In genomic region chr5:58127486-58128220, GRCh38 we compare ENCODE assay signal across 15 cellular contexts.
DNase-seq lines count a peak whose midpoint lies in the region; ATAC-seq, FAIRE-seq and TF ChIP-seq lines count a peak whose summit lies in the region.
"Had no signal": no experiment of that assay in that cellular context is flagged by ENCODE, and none has a peak within 500 bp of the region (broad histone marks: within the 10 kb centered on the region; RNA-seq: fewer than 3 reads in every experiment).

No MANE protein-coding gene starts in this region.

- no peak overlapping the region for H2BK120ac ChIP-seq in trophoblast cell (ENCODE audit: insufficient read depth, low read length, poor library complexity)

- H4K91ac ChIP-seq in trophoblast cell (ENCODE audit: low read depth, low read length) = no peak overlapping the region

- in situ Hi-C loops in GM23248 (cut with MboI) = no loop called here

- H2BK12ac ChIP-seq in trophoblast cell (ENCODE audit: low read length) = no peak overlapping the region

- peak; percentile 16 to 69 for ATAC-seq in left cardiac atrium
- ATAC-seq: activated naive CD4-positive, alpha-beta T cell treated with anti-CD3 and anti-CD28 coated beads, Interleukin-2, amount 50 U/mL, for 72 hours had no signal

- H3K9me2 ChIP-seq in GM23248 (ENCODE audit: insufficient read depth) = no peaks in the 10 kb centered on the region

- H3K4me3 Mint-ChIP-seq in astrocyte (ENCODE audit: unreplicated experiment) = no peak overlapping the region
- H3K4me3 Mint-ChIP-seq in osteocyte (ENCODE audit: unreplicated experiment) = no peak overlapping the region

- H3K27ac ChIP-seq in astrocyte (ENCODE audit: low read depth, low read length) (no peak overlapping the region), trophoblast cell (ENCODE audit: low read depth, low read length) (no peak overlapping the region), substantia nigra (ENCODE audit: low read depth, low read length, poor library complexity, severe bottlenecking) (no peak overlapping the region), GM23248 (no peak overlapping the region)
- H3K27ac ChIP-seq: colonic mucosa, esophagus muscularis mucosa had no signal

- H3K27ac Mint-ChIP-seq in astrocyte (ENCODE audit: unreplicated experiment) (no peak overlapping the region), osteocyte (ENCODE audit: unreplicated experiment) (peak overlapping the region; percentile 74)
- H3K27ac Mint-ChIP-seq: activated naive CD4-positive, alpha-beta T cell treated with anti-CD3 and anti-CD28 coated beads, Interleukin-2, amount 50 U/mL, for 72 hours had no signal

- no peak overlapping the region for H3K18ac ChIP-seq in trophoblast cell (ENCODE audit: low read length)

- no peaks in the 10 kb centered on the region for H3K27me3 Mint-ChIP-seq in astrocyte (ENCODE audit: low read depth, unreplicated experiment)
- H3K27me3 Mint-ChIP-seq in osteocyte (ENCODE audit: unreplicated experiment) = no peaks in the 10 kb centered on the region

- peak overlapping the region; percentile 39 for H2AFZ ChIP-seq in astrocyte (ENCODE audit: low read depth, low read length)
- no peak overlapping the region for H2AFZ ChIP-seq in trophoblast cell (ENCODE audit: insufficient read depth, low read length, poor library complexity)
- no peak overlapping the region for H2AFZ ChIP-seq in GM23248

- H3K4me3 ChIP-seq in astrocyte (ENCODE audit: insufficient read depth, low read depth, low read length) (no peak overlapping the region), trophoblast cell (ENCODE audit: low read depth, low read length) (no peak overlapping the region), GM23248 (no peak overlapping the region)
- H3K4me3 ChIP-seq: colonic mucosa, esophagus muscularis mucosa had no signal

- H3K9me3 ChIP-seq in astrocyte (ENCODE audit: insufficient read depth, low read depth, low read length) = no peaks in the 10 kb centered on the region
- H3K9me3 ChIP-seq in trophoblast cell (ENCODE audit: insufficient read depth, low read depth, low read length) = no peaks in the 10 kb centered on the region
- no peaks in the 10 kb centered on the region for H3K9me3 ChIP-seq in GM23248 (ENCODE audit: low read depth)
- H3K9me3 ChIP-seq: colonic mucosa, esophagus muscularis mucosa had no signal

- no peak overlapping the region for H4K8ac ChIP-seq in trophoblast cell (ENCODE audit: low read depth, low read length)

- DNase-seq in DMS53 (lab: John Stamatoyannopoulos, UW) (peak; percentile 86), astrocyte (ENCODE audit: low read depth) (no peak), left cardiac atrium (no peak), osteocyte (ENCODE audit: extremely low spot score, unreplicated experiment) (no peak), trophoblast cell (no peak), AG08396 (ENCODE audit: low spot score) (no peak), substantia nigra (lab: John Stamatoyannopoulos, UW) (no peak), GM23248 (no peak)
- DNase-seq: activated CD4-positive, alpha-beta T cell treated with anti-CD3 and anti-CD28 coated beads for 4 hours; colonic mucosa; hypothalamus; mesendoderm; NCI-H2029 treated with DMSO at 0.1 percent for 48 hours had no signal

- H3K4me2 ChIP-seq in astrocyte (ENCODE audit: low read length) (no peak overlapping the region), trophoblast cell (ENCODE audit: low read length) (no peak overlapping the region), GM23248 (ENCODE audit: unreplicated experiment) (no peak overlapping the region)

- no CpG with 5 or more reads among the region's 11 CpGs for WGBS in trophoblast cell (ENCODE audit: extremely low coverage, insufficient coverage, insufficient read length)
- 85% methylated on average over 11 of the region's 11 CpGs for WGBS in GM23248 (ENCODE audit: low coverage in 1 of 2, low lambda C conversion rate in 2 of 2, missing lambda C conversion rate in 2 of 2), 2 experiments

- H3K9ac ChIP-seq in astrocyte (ENCODE audit: low read length) = no peak overlapping the region
- no peak overlapping the region for H3K9ac ChIP-seq in trophoblast cell (ENCODE audit: low read length)
- no peak overlapping the region for H3K9ac ChIP-seq in GM23248

- H4K20me1 ChIP-seq in astrocyte (ENCODE audit: insufficient read depth, low read length) (no peaks in the 10 kb centered on the region), GM23248 (ENCODE audit: insufficient read depth) (no peaks in the 10 kb centered on the region)

- intact Hi-C loops in left cardiac atrium (cut with DNase I) = no loop called here

- no peaks in the 10 kb centered on the region for H3K79me2 ChIP-seq in astrocyte (ENCODE audit: insufficient read depth, low read length)
- no peaks in the 10 kb centered on the region for H3K79me2 ChIP-seq in trophoblast cell (ENCODE audit: control insufficient read depth, insufficient read depth, low read length, poor library complexity)
- no peaks in the 10 kb centered on the region for H3K79me2 ChIP-seq in GM23248 (ENCODE audit: insufficient read depth)

- H2BK5ac ChIP-seq in trophoblast cell (ENCODE audit: low read depth, low read length, poor library complexity) = no peak overlapping the region

- H3K4me1 ChIP-seq in astrocyte (ENCODE audit: insufficient read depth, low read length) (no peaks in the 10 kb centered on the region), trophoblast cell (ENCODE audit: control insufficient read depth in 1 of 2, insufficient read depth in 2 of 2, low read length in 2 of 2) (no peaks in the 10 kb centered on the region), GM23248 (ENCODE audit: insufficient read depth) (no peaks in the 10 kb centered on the region)
- H3K4me1 ChIP-seq: colonic mucosa had no signal

- no peak overlapping the region for H2AK5ac ChIP-seq in trophoblast cell (ENCODE audit: low read length)

- H3K4me1 Mint-ChIP-seq in astrocyte (ENCODE audit: low read depth, unreplicated experiment) (no peaks in the 10 kb centered on the region), osteocyte (ENCODE audit: unreplicated experiment) (peaks cover 26% of the 10 kb centered on the region)

- no peaks in the 10 kb centered on the region for H3F3A ChIP-seq in GM23248 (ENCODE audit: insufficient read depth)

- no peak overlapping the region for H3K4ac ChIP-seq in trophoblast cell (ENCODE audit: low read depth, low read length)

- H3K14ac ChIP-seq in trophoblast cell (ENCODE audit: low read length) = no peak overlapping the region

- H3K9me3 Mint-ChIP-seq in astrocyte (ENCODE audit: unreplicated experiment) (no peaks in the 10 kb centered on the region), osteocyte (ENCODE audit: unreplicated experiment) (no peaks in the 10 kb centered on the region)
- H3K9me3 Mint-ChIP-seq: activated naive CD4-positive, alpha-beta T cell treated with anti-CD3 and anti-CD28 coated beads, Interleukin-2, amount 50 U/mL, for 72 hours had no signal

- H3K36me3 Mint-ChIP-seq in astrocyte (ENCODE audit: low read depth, unreplicated experiment) (no peaks in the 10 kb centered on the region), osteocyte (ENCODE audit: unreplicated experiment) (no peaks in the 10 kb centered on the region)
- H3K36me3 Mint-ChIP-seq: activated naive CD4-positive, alpha-beta T cell treated with anti-CD3 and anti-CD28 coated beads, Interleukin-2, amount 50 U/mL, for 72 hours had no signal

- no peak overlapping the region for H4K12ac ChIP-seq in trophoblast cell (ENCODE audit: low read depth, low read length)

- TF ChIP-seq CTCF in astrocyte (IDR thresholded peaks at IDR 0.05; ENCODE audit: insufficient read depth, low read depth, low read length) = no peak
- no peak for TF ChIP-seq CTCF in osteocyte (IDR thresholded peaks at IDR 0.05)

- no peak overlapping the region for H3K23ac ChIP-seq in trophoblast cell (ENCODE audit: low read length)

- H3K36me3 ChIP-seq in astrocyte (ENCODE audit: insufficient read depth, low read length) (no peaks in the 10 kb centered on the region), trophoblast cell (ENCODE audit: control insufficient read depth in 1 of 2, insufficient read depth in 2 of 2, low read length in 2 of 2) (no peaks in the 10 kb centered on the region), GM23248 (ENCODE audit: low read depth) (no peaks in the 10 kb centered on the region)
- H3K36me3 ChIP-seq: colonic mucosa, esophagus muscularis mucosa had no signal

- FAIRE-seq in astrocyte (lab: Jason Lieb, UNC) = no peak

- H3K27me3 ChIP-seq in astrocyte (ENCODE audit: insufficient read depth, low read length) (no peaks in the 10 kb centered on the region), trophoblast cell (ENCODE audit: insufficient read depth, low read length) (no peaks in the 10 kb centered on the region), GM23248 (replicated peaks; ENCODE audit: insufficient read depth) (no peaks in the 10 kb centered on the region)
- H3K27me3 ChIP-seq: colonic mucosa, esophagus muscularis mucosa had no signal

- no peaks in the 10 kb centered on the region for H3K79me1 ChIP-seq in trophoblast cell (ENCODE audit: low read length)
